ENCODE assay signal across 8 cellular contexts in the genomic region with DNA sequence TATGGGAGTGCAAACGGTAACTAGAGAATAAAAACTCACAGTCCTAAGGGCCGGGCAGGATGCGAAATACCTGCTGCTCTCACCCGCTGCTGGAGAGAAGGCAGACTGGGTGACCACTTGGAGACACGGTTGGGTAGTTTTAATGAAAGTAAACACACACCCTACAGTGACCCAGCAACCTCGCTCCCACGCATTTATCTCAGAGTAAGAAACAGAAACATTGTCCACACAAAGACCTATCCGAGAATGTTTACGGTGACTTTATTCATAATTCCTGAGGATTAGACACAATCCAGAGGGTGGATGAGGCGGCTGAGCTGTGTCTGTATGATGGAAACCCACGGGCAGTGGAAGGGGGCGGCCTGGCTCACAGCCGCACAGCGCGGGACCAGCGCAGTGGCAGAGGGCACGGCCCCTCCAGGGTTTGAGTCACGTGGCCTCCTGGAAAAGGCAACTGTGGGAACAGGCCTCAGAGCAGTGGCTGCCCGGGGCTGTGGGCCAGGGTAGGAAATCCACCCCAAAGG.
DNase-seq lines count a peak whose midpoint lies in the region; ATAC-seq and TF ChIP-seq lines count a peak whose summit lies in the region.

No MANE protein-coding gene starts in this region.

- H3K36me3 ChIP-seq in GM06990 (ENCODE audit: control insufficient read depth, insufficient read depth, low read length) (peaks cover 10% of the 10 kb centered on the region), lower lobe of right lung (peaks cover 16% of the 10 kb centered on the region), suprapubic skin (peaks cover 13% of the 10 kb centered on the region), tibial nerve (peaks cover 0 to 41% (median 0%) of the 10 kb centered on the region in 3 donors)

- ATAC-seq in GM21390 (IDR thresholded peaks at IDR 0.05; ENCODE audit: unreplicated experiment), result peak; percentile 93
- no peak for ATAC-seq in lower lobe of right lung

- DNase-seq in GM06990 (ENCODE audit: extremely low read depth, insufficient read length) (no peak), NCI-H187 treated with DMSO at 0.1 percent for 48 hours (lab: John Stamatoyannopoulos, UW) (peak; percentile 72), lower lobe of right lung (no peak), suprapubic skin (ENCODE audit: low spot score in 2 of 2) (no peak), tibial nerve (ENCODE audit: low spot score in 2 of 2) (no peak), G401 (ENCODE audit: low spot score) (no peak), NCI-H128 (lab: John Stamatoyannopoulos, UW; ENCODE audit: unreplicated experiment) (no peak)

- no peaks in the 10 kb centered on the region for H3K9me3 ChIP-seq in lower lobe of right lung
- H3K9me3 ChIP-seq in suprapubic skin, result no peaks in the 10 kb centered on the region
- H3K9me3 ChIP-seq in tibial nerve, result no peaks in the 10 kb centered on the region

- in situ Hi-C loops in G401 (cut with HindIII; ENCODE audit: low sequenced_read_pairs), result no loop called here

- TF ChIP-seq EP300 in suprapubic skin (IDR thresholded peaks at IDR 0.05) (no peak), tibial nerve (IDR thresholded peaks at IDR 0.05) (peak in 1 of 2 donors; percentile 7)

- H3K27ac ChIP-seq in lower lobe of right lung (peak overlapping the region; percentile 14), suprapubic skin (no peak overlapping the region), tibial nerve (peak overlapping the region in 2 of 4 donors; percentile 26 to 43)

- H3K4me1 ChIP-seq in lower lobe of right lung, result no peaks in the 10 kb centered on the region
- peaks cover 5% of the 10 kb centered on the region for H3K4me1 ChIP-seq in suprapubic skin
- peaks cover 0 to 43% (median 13%) of the 10 kb centered on the region in 4 donors for H3K4me1 ChIP-seq in tibial nerve

- intact Hi-C loops in lower lobe of right lung (cut with DNase I), result no loop called here

- no peak for TF ChIP-seq CTCF in GM06990 (IDR thresholded peaks at IDR 0.05; ENCODE audit: insufficient read depth, low read length, poor library complexity, severe bottlenecking)
- no peak for TF ChIP-seq CTCF in lower lobe of right lung (IDR thresholded peaks at IDR 0.05)
- TF ChIP-seq CTCF in suprapubic skin (IDR thresholded peaks at IDR 0.05), result no peak
- TF ChIP-seq CTCF in tibial nerve (IDR thresholded peaks at IDR 0.05), result no peak

- H3K4me3 ChIP-seq in GM06990 (replicated peaks; ENCODE audit: low read depth, low read length) (0 out of 2 replicates have a peak overlapping the region, but pooled peaks have one; percentile 1), lower lobe of right lung (no peak overlapping the region), suprapubic skin (no peak overlapping the region), tibial nerve (no peak overlapping the region)

- WGBS in suprapubic skin, result 89% methylated on average over 18 of the region's 19 CpGs
- 56 to 65% methylated on average over 19 of the region's 19 CpGs for WGBS in tibial nerve, 2 donors

- TF ChIP-seq POLR2A in suprapubic skin (IDR thresholded peaks at IDR 0.05) (no peak), tibial nerve (IDR thresholded peaks at IDR 0.05) (no peak)

- H3K27me3 ChIP-seq in GM06990 (replicated peaks; ENCODE audit: control insufficient read depth, insufficient read depth, low read length) (no peaks in the 10 kb centered on the region), lower lobe of right lung (ENCODE audit: low read depth) (no peaks in the 10 kb centered on the region), suprapubic skin (no peaks in the 10 kb centered on the region), tibial nerve (no peaks in the 10 kb centered on the region)
